Comparison of ENCODE assay signal across 21 cellular contexts in genomic region chr2:31383471-31384153, GRCh38. TPM values are rescaled to one million over a fixed set of nuclear protein-coding genes. Genes with fewer than 3 reads are reported as not detected.
DNase-seq lines count a peak whose midpoint lies in the region; ATAC-seq and TF ChIP-seq lines count a peak whose summit lies in the region.
"Had no signal": no experiment of that assay in that cellular context is flagged by ENCODE, and none has a peak within 500 bp of the region (broad histone marks: within the 10 kb centered on the region; RNA-seq: fewer than 3 reads in every experiment).

No MANE protein-coding gene starts in this region.

- no peak overlapping the region for H2AFZ ChIP-seq in PC-9

- no peak for ATAC-seq in lung (ENCODE audit: insufficient read depth, low FRiP score)
- ATAC-seq in left cardiac atrium: no peak
- ATAC-seq in effector memory CD8-positive, alpha-beta T cell (replicated peaks): no peak
- ATAC-seq: activated naive CD8-positive, alpha-beta T cell treated with anti-CD3 and anti-CD28 coated beads, Interleukin-2, amount 50 U/mL, for 24 hours had no signal

- H3F3A ChIP-seq in PC-9 (ENCODE audit: insufficient read depth, low read depth): peaks cover 35% of the 10 kb centered on the region

- no peak for TF ChIP-seq CTCF in Calu3 (IDR thresholded peaks at IDR 0.05; ENCODE audit: unreplicated experiment)
- TF ChIP-seq CTCF in PC-9 (conservative IDR thresholded peaks at IDR 0.05): no peak
- no peak for TF ChIP-seq CTCF in coronary artery (IDR thresholded peaks at IDR 0.05)
- no peak for TF ChIP-seq CTCF in lung (IDR thresholded peaks at IDR 0.05; ENCODE audit: control extremely low read depth, extremely low read depth)

- no TSS peak for BruUV-seq in Calu3 (replicated peaks; lab: Mats Ljungman, UMichigan)
- no TSS peak for BruUV-seq in PC-9 (replicated peaks; lab: Mats Ljungman, UMichigan)

- H3K4me3 Mint-ChIP-seq in Calu3 (ENCODE audit: low read depth, unreplicated experiment) (no peak overlapping the region), immature natural killer cell (no peak overlapping the region)
- H3K4me3 Mint-ChIP-seq in effector memory CD8-positive, alpha-beta T cell: no peak overlapping the region
- H3K4me3 Mint-ChIP-seq: activated naive CD8-positive, alpha-beta T cell treated with anti-CD3 and anti-CD28 coated beads, Interleukin-2, amount 50 U/mL, for 24 hours; naive B cell had no signal

- no peaks in the 10 kb centered on the region for H3K79me2 ChIP-seq in PC-9 (ENCODE audit: low read depth)

- H3K27ac Mint-ChIP-seq in Calu3 (ENCODE audit: unreplicated experiment) (peak overlapping the region; percentile 99), immature natural killer cell (no peak overlapping the region)
- H3K27ac Mint-ChIP-seq in effector memory CD8-positive, alpha-beta T cell: no peak overlapping the region
- H3K27ac Mint-ChIP-seq: activated naive CD8-positive, alpha-beta T cell treated with anti-CD3 and anti-CD28 coated beads, Interleukin-2, amount 50 U/mL, for 24 hours had no signal

- H3K9me3 ChIP-seq in PC-9 (ENCODE audit: insufficient read depth, low read depth): no peaks in the 10 kb centered on the region
- no peaks in the 10 kb centered on the region for H3K9me3 ChIP-seq in lung (ENCODE audit: control insufficient read depth in 2 of 2, insufficient read depth in 1 of 2, low read length in 1 of 2)
- H3K9me3 ChIP-seq: BLaER1 had no signal

- CTCF ChIA-PET in Calu3 (lab: Charles Lee): interaction anchor here (0.7 to 1.1 kb wide), 2 partner anchors 43 to 1219 kb away, joined by 3 to 4 read pairs; no protein-coding TSS in a partner anchor
- CTCF ChIA-PET in PC-9 (lab: Charles Lee): interaction anchor here (0.6 kb wide), 1 partner anchor 42 kb away, joined by 3 read pairs; no protein-coding TSS in a partner anchor

- no peaks in the 10 kb centered on the region for H3K9me2 ChIP-seq in PC-9 (ENCODE audit: insufficient read depth)

- H3K36me3 Mint-ChIP-seq in Calu3 (ENCODE audit: insufficient read depth, unreplicated experiment): peaks cover 17% of the 10 kb centered on the region
- H3K36me3 Mint-ChIP-seq in effector memory CD8-positive, alpha-beta T cell (ENCODE audit: insufficient read depth): no peaks in the 10 kb centered on the region
- H3K36me3 Mint-ChIP-seq in immature natural killer cell: no peaks in the 10 kb centered on the region
- H3K36me3 Mint-ChIP-seq: naive B cell had no signal

- H3K9me3 Mint-ChIP-seq in Calu3 (ENCODE audit: low read depth, unreplicated experiment) (no peaks in the 10 kb centered on the region), immature natural killer cell (no peaks in the 10 kb centered on the region)
- no peaks in the 10 kb centered on the region for H3K9me3 Mint-ChIP-seq in effector memory CD8-positive, alpha-beta T cell
- H3K9me3 Mint-ChIP-seq: activated naive CD8-positive, alpha-beta T cell treated with anti-CD3 and anti-CD28 coated beads, Interleukin-2, amount 50 U/mL, for 24 hours had no signal

- intact Hi-C loops in Calu3 (cut with micrococcal nuclease; ENCODE audit: unreplicated experiment) (loop anchor here (5.0 kb wide), 1 partner anchor 44 kb away; no protein-coding TSS in a partner anchor), PC-9 (cut with micrococcal nuclease; ENCODE audit: unreplicated experiment) (loop anchor here (1.0 to 10.0 kb wide), 5 partner anchors 18 to 1169 kb away; partner anchors contain the start of gene XDH), left cardiac atrium (cut with DNase I) (no loop called here)

- H4K20me1 ChIP-seq in PC-9 (ENCODE audit: insufficient read depth): no peaks in the 10 kb centered on the region
- H4K20me1 ChIP-seq: BLaER1 had no signal

- H3K27me3 Mint-ChIP-seq in Calu3 (ENCODE audit: unreplicated experiment) (no peaks in the 10 kb centered on the region), immature natural killer cell (ENCODE audit: low read depth in 3 of 3) (peaks cover 0 to 5% (median 2%) of the 10 kb centered on the region in 3 donors)
- peaks cover 10 to 20% of the 10 kb centered on the region in 2 donors for H3K27me3 Mint-ChIP-seq in effector memory CD8-positive, alpha-beta T cell
- H3K27me3 Mint-ChIP-seq: activated naive CD8-positive, alpha-beta T cell treated with anti-CD3 and anti-CD28 coated beads, Interleukin-2, amount 50 U/mL, for 24 hours had no signal

- H3K4me1 ChIP-seq in PC-9 (replicated peaks; ENCODE audit: insufficient read depth): peaks cover 46% of the 10 kb centered on the region
- no peaks in the 10 kb centered on the region for H3K4me1 ChIP-seq in lung (ENCODE audit: control insufficient read depth in 2 of 2, insufficient read depth in 2 of 2, low read length in 2 of 2)
- H3K4me1 ChIP-seq: tibial nerve had no signal

- H3K4me3 ChIP-seq in PC-9 (peak overlapping the region; percentile 22; the same call in 1 of the 2 replicates), coronary artery (no peak overlapping the region), lung (no peak overlapping the region)
- H3K4me3 ChIP-seq: BLaER1, GM12878, SK-N-MC, tibial nerve had no signal

- H3K4me2 ChIP-seq in PC-9: peak overlapping the region; percentile 73
- H3K4me2 ChIP-seq: BLaER1 had no signal

- WGBS in lung, 2 donors: 92 to 95% methylated on average over 6 of the region's 6 CpGs

- POLR2A ChIA-PET in PC-9 (lab: Charles Lee; ENCODE audit: unreplicated experiment): no interaction called here

- no peaks in the 10 kb centered on the region for H3K27me3 ChIP-seq in PC-9 (ENCODE audit: insufficient read depth, low read depth)
- H3K27me3 ChIP-seq in lung (ENCODE audit: control insufficient read depth, insufficient read depth): no peaks in the 10 kb centered on the region
- H3K27me3 ChIP-seq: BLaER1, tibial nerve had no signal

- H3K36me3 ChIP-seq in PC-9 (ENCODE audit: low read depth) (peaks cover 20% of the 10 kb centered on the region), lung (ENCODE audit: control insufficient read depth in 2 of 2, insufficient read depth in 2 of 2, low read length in 2 of 2) (no peaks in the 10 kb centered on the region)
- H3K36me3 ChIP-seq: BLaER1, tibial nerve had no signal

- no peak for DNase-seq in Calu3
- no peak for DNase-seq in PC-9
- DNase-seq in coronary artery (ENCODE audit: low spot score): peak; percentile 9
- DNase-seq in lung (ENCODE audit: low spot score): peak; percentile 19
- DNase-seq in left cardiac atrium: no peak
- no peak for DNase-seq in effector memory CD8-positive, alpha-beta T cell
- DNase-seq in immature natural killer cell: no peak
- no peak for DNase-seq in mesenteric fat pad (ENCODE audit: low spot score)
- DNase-seq: activated naive CD8-positive, alpha-beta T cell treated with anti-CD3 and anti-CD28 coated beads, Interleukin-2, amount 50 U/mL, for 24 hours; dermis blood vessel endothelial cell; DND-41; naive B cell; NCI-H2081 treated with DMSO at 0.1 percent for 48 hours; NK-92 treated with Interleukin-12 subunit alpha and Interleukin-12 subunit beta, amount 100 ng/mL, for 24 hours; stimulated activated CD8-positive, alpha-beta memory T cell treated with anti-CD3 and anti-CD28 coated beads, Interleukin-4, amount 100 ng/mL, for 48 hours had no signal

- H3K27ac ChIP-seq in PC-9 (peak overlapping the region; percentile 98), coronary artery (no peak overlapping the region), lung (ENCODE audit: low read depth in 1 of 2, low read length in 1 of 2) (no peak overlapping the region)
- H3K27ac ChIP-seq: BLaER1, SK-N-MC, tibial nerve, VCaP had no signal

- H3K4me1 Mint-ChIP-seq in Calu3 (ENCODE audit: low read depth, unreplicated experiment) (peaks cover 46% of the 10 kb centered on the region), immature natural killer cell (no peaks in the 10 kb centered on the region)
- H3K4me1 Mint-ChIP-seq in effector memory CD8-positive, alpha-beta T cell (ENCODE audit: low read depth in 2 of 2): no peaks in the 10 kb centered on the region
- H3K4me1 Mint-ChIP-seq: activated naive CD8-positive, alpha-beta T cell treated with anti-CD3 and anti-CD28 coated beads, Interleukin-2, amount 50 U/mL, for 24 hours; naive B cell had no signal

RNA-seq across cellular contexts. Expression of gene XDH, which starts 30.9 kb away (rescaled TPM):
- total RNA-seq in Calu3 (2022): 4.2 and 5.6 TPM in 2 replicates
- total RNA-seq in PC-9 (2021): 5.7 and 7.7 TPM in 2 replicates
- 1 to 10 TPM in 1 of 2 donors, under 1 TPM in 1; 0.71 to 1.5 TPM for total RNA-seq in lung
- polyA plus RNA-seq in lung: under 1 TPM; 0.12 to 0.48 TPM
- total RNA-seq in left cardiac atrium: under 1 TPM; 0.03 to 0.16 TPM
- not detected for polyA plus RNA-seq in immature natural killer cell
- total RNA-seq in mesenteric fat pad: 0.26 TPM
- total RNA-seq: dermis blood vessel endothelial cell, GM12878, pulmonary artery endothelial cell had no signal

Comparison
In these comparisons a context has a peak if more than half of its experiments do, and no peak if none do; other contexts are left out.
1. DNase-seq: peak in coronary artery (single experiment) and lung (single experiment); none in Calu3 (single experiment), PC-9 (0 of 2), left cardiac atrium (single experiment), effector memory CD8-positive, alpha-beta T cell (0 of 3), immature natural killer cell (0 of 3) and mesenteric fat pad (single experiment).
2. intact Hi-C loops: an anchor here in Calu3 (5.0 kb wide) and PC-9 (1.0 to 10.0 kb wide); none called in left cardiac atrium.